ENCODE assay signal across 8 cellular contexts in genomic region chr13:45393941-45394570, GRCh38. TPM values are rescaled to one million over a fixed set of nuclear protein-coding genes. Genes with fewer than 3 reads are reported as not detected.
DNase-seq lines count a peak whose midpoint lies in the region; ATAC-seq, FAIRE-seq and TF ChIP-seq lines count a peak whose summit lies in the region.

No MANE protein-coding gene starts in this region.

- peaks cover 11% of the 10 kb centered on the region for H3K4me1 ChIP-seq in osteoblast (ENCODE audit: insufficient read depth, low read length)

- H3K9me3 ChIP-seq in osteoblast (ENCODE audit: low read depth, low read length) = no peaks in the 10 kb centered on the region

- no peaks in the 10 kb centered on the region for H4K20me1 ChIP-seq in osteoblast (ENCODE audit: insufficient read depth, low read length)

- H2AFZ ChIP-seq in osteoblast (ENCODE audit: low read length) = no peak overlapping the region

- no peak for ATAC-seq in HG03039 (IDR thresholded peaks at IDR 0.05; ENCODE audit: unreplicated experiment)
- no peak for ATAC-seq in HG02852 (IDR thresholded peaks at IDR 0.05; ENCODE audit: unreplicated experiment)

- H3K27me3 ChIP-seq in osteoblast (ENCODE audit: insufficient read depth, low read length) = no peaks in the 10 kb centered on the region

- H3K36me3 ChIP-seq in osteoblast (ENCODE audit: insufficient read depth, low read length) = peaks cover 20% of the 10 kb centered on the region

- no peak overlapping the region for H3K27ac ChIP-seq in osteoblast (ENCODE audit: low read depth, low read length)

- no peak overlapping the region for H3K4me3 ChIP-seq in fibroblast of villous mesenchyme (ENCODE audit: low read depth, low read length)
- H3K4me3 ChIP-seq in osteoblast (ENCODE audit: insufficient read depth, low read length) = no peak overlapping the region

- no peaks in the 10 kb centered on the region for H3K79me2 ChIP-seq in osteoblast (ENCODE audit: insufficient read depth, low read length)

- no peak overlapping the region for H3K4me2 ChIP-seq in osteoblast (ENCODE audit: insufficient read depth, low read length)

- peak; percentile 72 for TF ChIP-seq CTCF in fibroblast of villous mesenchyme (IDR thresholded peaks at IDR 0.05; ENCODE audit: insufficient read depth, low read depth, low read length)
- TF ChIP-seq CTCF in osteoblast (IDR thresholded peaks at IDR 0.05; ENCODE audit: extremely low read depth, low read depth, low read length) = peak; percentile 49

- peak; percentile 19 for FAIRE-seq in A204.1 (lab: Jason Lieb, UNC)

- DNase-seq in ELF-1 (ENCODE audit: low read depth, low spot score) (peak; percentile 60), NCI-H1092 (lab: John Stamatoyannopoulos, UW) (peak; percentile 23), fibroblast of villous mesenchyme (ENCODE audit: low read depth) (peak; percentile 57), osteoblast (ENCODE audit: insufficient read length, low spot score, missing footprints) (peak; percentile 87)
- peak; percentile 33 for DNase-seq in activated CD4-positive, alpha-beta T cell treated with anti-CD3 and anti-CD28 coated beads for 48 hours

RNA-seq across cellular contexts. Expression of gene SLC25A30, which starts 24.1 kb away (rescaled TPM):
- 18.0 and 24.2 TPM in 2 replicates for total RNA-seq in fibroblast of villous mesenchyme
- total RNA-seq in osteoblast = 11.2 TPM in 2 replicates

RNA-seq across cellular contexts. Expression of gene TPT1, which starts 53.1 kb away (rescaled TPM):
- total RNA-seq in fibroblast of villous mesenchyme (1,653 and 2,345 TPM in 2 replicates), osteoblast (2,232 and 2,713 TPM in 2 replicates)

Comparison
In these comparisons a context has a peak if more than half of its experiments do, and no peak if none do; other contexts are left out.
1. DNase-seq: peak in every context shown above with its lines; median percentile 87 in osteoblast; 60 in ELF-1; 57 in fibroblast of villous mesenchyme; 33 in activated CD4-positive, alpha-beta T cell treated with anti-CD3 and anti-CD28 coated beads for 48 hours; 23 in NCI-H1092.